Comparison of ENCODE assay signal across 8 cellular contexts in the genomic region with DNA sequence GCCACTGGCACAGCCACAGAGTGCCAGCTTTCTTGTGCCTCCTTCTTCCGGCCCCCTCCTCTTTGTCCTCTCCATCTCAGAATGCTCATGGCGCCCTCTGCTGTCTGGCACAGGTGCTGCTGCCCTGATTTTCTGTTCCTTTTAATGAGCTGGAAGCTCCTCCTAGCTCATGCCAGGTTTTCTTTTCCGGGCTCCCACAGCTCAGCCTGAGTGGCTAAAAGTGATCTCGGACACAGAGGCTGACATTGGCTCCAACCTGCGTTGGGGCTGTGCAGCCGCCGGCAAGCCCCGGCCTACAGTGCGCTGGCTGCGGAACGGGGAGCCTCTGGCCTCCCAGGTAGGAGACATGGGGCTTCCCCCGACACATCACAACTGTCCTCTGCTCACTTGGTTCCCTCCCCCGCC.
DNase-seq lines count a peak whose midpoint lies in the region; ATAC-seq lines count a peak whose summit lies in the region.

No MANE protein-coding gene starts in this region.

- H3K9me3 Mint-ChIP-seq in memory B cell = no peaks in the 10 kb centered on the region

- peaks cover 4% of the 10 kb centered on the region for H3K27me3 Mint-ChIP-seq in memory B cell

- H3K4me1 ChIP-seq in BLaER1 = peaks cover 7% of the 10 kb centered on the region
- no peaks in the 10 kb centered on the region for H3K4me1 ChIP-seq in effector memory CD4-positive, alpha-beta T cell (ENCODE audit: control insufficient read depth, insufficient read depth, low read length, poor library complexity, severe bottlenecking)

- no peaks in the 10 kb centered on the region for H3K36me3 ChIP-seq in BLaER1
- no peaks in the 10 kb centered on the region for H3K36me3 ChIP-seq in effector memory CD4-positive, alpha-beta T cell (ENCODE audit: control insufficient read depth, insufficient read depth, low read length)

- no peak overlapping the region for H3K27ac Mint-ChIP-seq in memory B cell

- no peak overlapping the region for H3K9ac ChIP-seq in BLaER1

- H3K4me3 Mint-ChIP-seq in memory B cell = peak overlapping the region; percentile 15

- 0 out of 2 replicates have a peak overlapping the region, but pooled peaks have one; percentile 36 for H3K27ac ChIP-seq in BLaER1
- H3K27ac ChIP-seq in effector memory CD4-positive, alpha-beta T cell (ENCODE audit: insufficient read depth, low read length, poor library complexity, severe bottlenecking) = no peak overlapping the region

- no peaks in the 10 kb centered on the region for H4K20me1 ChIP-seq in BLaER1

- no peaks in the 10 kb centered on the region for H3K36me3 Mint-ChIP-seq in memory B cell

- ATAC-seq in memory B cell (ENCODE audit: low read depth) (peak; percentile 81), GM21367 (IDR thresholded peaks at IDR 0.05; ENCODE audit: unreplicated experiment) (no peak)

- H3K4me2 ChIP-seq in BLaER1 = peak overlapping the region; percentile 41

- DNase-seq in HK-2 (ENCODE audit: unreplicated experiment) = peak; percentile 71
- DNase-seq in NCI-H774 (lab: John Stamatoyannopoulos, UW) = peak; percentile 64
- DNase-seq in activated CD8-positive, alpha-beta memory T cell treated with anti-CD3 and anti-CD28 coated beads for 1 hour (ENCODE audit: extremely low read depth in 1 of 2, low read depth in 1 of 2) = peak; percentile 22 to 45
- peak in 2 of 3 donors; percentile 27 to 38 for DNase-seq in effector memory CD4-positive, alpha-beta T cell
- DNase-seq in memory B cell (ENCODE audit: low spot score in 2 of 2) = peak; percentile 65 to 78
- DNase-seq in stimulated activated CD8-positive, alpha-beta memory T cell treated with anti-CD3 and anti-CD28 coated beads, Interleukin-15, amount 100 ng/mL, for 4 hours (ENCODE audit: low read depth in 2 of 2) = peak; percentile 5 to 12

- peaks cover 2% of the 10 kb centered on the region for H3K4me1 Mint-ChIP-seq in memory B cell

- no peaks in the 10 kb centered on the region for H3K9me3 ChIP-seq in BLaER1
- no peaks in the 10 kb centered on the region for H3K9me3 ChIP-seq in effector memory CD4-positive, alpha-beta T cell (ENCODE audit: control insufficient read depth, low read length)

- no peaks in the 10 kb centered on the region for H3K27me3 ChIP-seq in BLaER1
- no peaks in the 10 kb centered on the region for H3K27me3 ChIP-seq in effector memory CD4-positive, alpha-beta T cell (replicated peaks; ENCODE audit: control insufficient read depth, insufficient read depth, low read length, poor library complexity, severe bottlenecking)

- no peak overlapping the region for H3K4me3 ChIP-seq in BLaER1
- no peak overlapping the region for H3K4me3 ChIP-seq in effector memory CD4-positive, alpha-beta T cell (ENCODE audit: insufficient read depth, low read depth, low read length, poor library complexity, severe bottlenecking)

Comparison
In these comparisons a context has a peak if more than half of its experiments do, and no peak if none do; other contexts are left out.
1. DNase-seq: peak in every context shown above with its lines; median percentile 72 in memory B cell; 71 in HK-2; 64 in NCI-H774; 34 in activated CD8-positive, alpha-beta memory T cell treated with anti-CD3 and anti-CD28 coated beads for 1 hour; 32 in effector memory CD4-positive, alpha-beta T cell; 8 in stimulated activated CD8-positive, alpha-beta memory T cell treated with anti-CD3 and anti-CD28 coated beads, Interleukin-15, amount 100 ng/mL, for 4 hours.